Comparison of ENCODE assay signal across 14 cellular contexts in genomic region chr6:157538163-157538562, GRCh38.
DNase-seq lines count a peak whose midpoint lies in the region; ATAC-seq and TF ChIP-seq lines count a peak whose summit lies in the region.
"Had no signal": no experiment of that assay in that cellular context is flagged by ENCODE, and none has a peak within 500 bp of the region (broad histone marks: within the 10 kb centered on the region; RNA-seq: fewer than 3 reads in every experiment).

No MANE protein-coding gene starts in this region.

- H3K9ac ChIP-seq in skeletal muscle tissue (ENCODE audit: low read depth in 1 of 3, low read length in 3 of 3) = no peak overlapping the region
- no peak overlapping the region for H3K9ac ChIP-seq in SK-N-SH

- H3K4me3 ChIP-seq in skeletal muscle tissue (ENCODE audit: low read length in 3 of 3) (no peak overlapping the region), SK-N-SH (ENCODE audit: low read depth in 2 of 2, low read length in 1 of 2) (no peak overlapping the region)
- H3K4me3 ChIP-seq: right atrium auricular region, SJCRH30 had no signal

- H3K4me1 Mint-ChIP-seq in activated B cell treated with CpG ODN at 0.5 μM for 24 hours = peaks cover 78% of the 10 kb centered on the region

- WGBS in SK-N-SH (ENCODE audit: low lambda C conversion rate) = 84% methylated on average over 5 of the region's 5 CpGs

- intact Hi-C loops in activated B cell treated with CpG ODN at 0.5 μM for 24 hours (cut with micrococcal nuclease) = loop anchor here (2.0 kb wide), 3 partner anchors 15 to 77 kb away; no protein-coding TSS in a partner anchor

- CTCF ChIA-PET in activated B cell treated with CpG ODN at 0.5 μM for 24 hours (lab: Charles Lee) (interaction anchor here (1.6 kb wide), 1 partner anchor 128 kb away, joined by 3 read pairs; no protein-coding TSS in a partner anchor), SK-N-SH (lab: Yijun Ruan, JAX) (interaction anchor here (1.1 to 1.2 kb wide), 2 partner anchors 63 to 223 kb away, joined by 3 to 4 read pairs; no protein-coding TSS in a partner anchor)

- no peaks in the 10 kb centered on the region for H3K9me3 Mint-ChIP-seq in activated B cell treated with CpG ODN at 0.5 μM for 24 hours

- TF ChIP-seq CTCF in activated B cell treated with CpG ODN at 0.5 μM for 24 hours (IDR thresholded peaks at IDR 0.05) = no peak
- TF ChIP-seq CTCF in SK-N-SH (IDR thresholded peaks at IDR 0.05) = no peak

- ATAC-seq in GM18517 (IDR thresholded peaks at IDR 0.05; ENCODE audit: unreplicated experiment) = peak; percentile 38
- peak; percentile 40 for ATAC-seq in HG02759 (IDR thresholded peaks at IDR 0.05; ENCODE audit: unreplicated experiment)
- peak; percentile 75 for ATAC-seq in activated B cell treated with CpG ODN at 0.5 μM for 24 hours (ENCODE audit: low read depth)

- H3F3A ChIP-seq in SK-N-SH (replicated peaks; ENCODE audit: insufficient read depth) = peaks cover 15% of the 10 kb centered on the region

- H3K9me3 ChIP-seq in skeletal muscle tissue (ENCODE audit: control insufficient read depth in 3 of 3, low read length in 3 of 3) = no peaks in the 10 kb centered on the region
- H3K9me3 ChIP-seq in SK-N-SH = no peaks in the 10 kb centered on the region
- H3K9me3 ChIP-seq: right atrium auricular region, SJCRH30 had no signal

- H3K4me1 ChIP-seq in skeletal muscle tissue (ENCODE audit: control insufficient read depth in 3 of 3, insufficient read depth in 3 of 3, low read length in 3 of 3) = peaks cover 45 to 73% (median 52%) of the 10 kb centered on the region in 3 donors
- H3K4me1 ChIP-seq in SK-N-SH (ENCODE audit: control insufficient read depth in 1 of 2, insufficient read depth in 2 of 2, low read depth in 1 of 2, low read length in 1 of 2) = peaks cover 12 to 15% of the 10 kb centered on the region in 2 experiments; a peak in 2 of 4 replicates
- H3K4me1 ChIP-seq: SJCRH30 had no signal

- H3K9me2 ChIP-seq in SK-N-SH = no peaks in the 10 kb centered on the region

- H3K36me3 Mint-ChIP-seq in activated B cell treated with CpG ODN at 0.5 μM for 24 hours (ENCODE audit: low read depth) = peaks cover 6% of the 10 kb centered on the region

- no peaks in the 10 kb centered on the region for H4K20me1 ChIP-seq in SK-N-SH (ENCODE audit: insufficient read depth)

- POLR2A ChIA-PET in activated B cell treated with CpG ODN at 0.5 μM for 24 hours (lab: Charles Lee) = interaction anchor here (0.8 to 3.0 kb wide), 7 partner anchors 9 to 77 kb away, joined by 3 to 14 read pairs (median 9); no protein-coding TSS in a partner anchor
- POLR2A ChIA-PET in SK-N-SH (lab: Yijun Ruan, JAX) = no interaction called here

- H3K36me3 ChIP-seq in skeletal muscle tissue (ENCODE audit: control insufficient read depth in 3 of 3, insufficient read depth in 3 of 3, low read length in 3 of 3) (no peaks in the 10 kb centered on the region), SK-N-SH (replicated peaks in 1 of 2; ENCODE audit: control insufficient read depth in 1 of 2, insufficient read depth in 2 of 2, low read length in 1 of 2) (no peaks in the 10 kb centered on the region)
- H3K36me3 ChIP-seq: right atrium auricular region, SJCRH30 had no signal

- no peak for TF ChIP-seq RAD21 in SK-N-SH (IDR thresholded peaks at IDR 0.05; ENCODE audit: low read length)

- H3K79me2 ChIP-seq in SK-N-SH (ENCODE audit: insufficient read depth) = no peaks in the 10 kb centered on the region

- H3K27ac Mint-ChIP-seq in activated B cell treated with CpG ODN at 0.5 μM for 24 hours = peak overlapping the region; percentile 78

- no peak overlapping the region for H3K4me2 ChIP-seq in SK-N-SH

- H3K27me3 Mint-ChIP-seq in activated B cell treated with CpG ODN at 0.5 μM for 24 hours = no peaks in the 10 kb centered on the region

- peak overlapping the region; percentile 7 for H3K27ac ChIP-seq in skeletal muscle tissue (ENCODE audit: low read depth, low read length)
- H3K27ac ChIP-seq in SK-N-SH (ENCODE audit: low read depth in 2 of 2, low read length in 1 of 2) = no peak overlapping the region
- H3K27ac ChIP-seq: epithelial cell of prostate, right atrium auricular region, SJCRH30 had no signal

- peak overlapping the region; percentile 59 for H3K4me3 Mint-ChIP-seq in activated B cell treated with CpG ODN at 0.5 μM for 24 hours

- H2AFZ ChIP-seq in SK-N-SH (ENCODE audit: low read depth) = no peak overlapping the region

- H3K27me3 ChIP-seq in skeletal muscle tissue (ENCODE audit: control insufficient read depth in 3 of 3, insufficient read depth in 3 of 3, low read length in 3 of 3) (no peaks in the 10 kb centered on the region), SK-N-SH (ENCODE audit: insufficient read depth) (no peaks in the 10 kb centered on the region)
- H3K27me3 ChIP-seq: right atrium auricular region, SJCRH30 had no signal

- no peak for TF ChIP-seq EP300 in SK-N-SH (IDR thresholded peaks at IDR 0.05; ENCODE audit: borderline replicate concordance in 1 of 2, low read depth in 1 of 2, low read length in 1 of 2)

- DNase-seq in activated B cell treated with CpG ODN at 0.5 μM for 24 hours = no peak
- no peak for DNase-seq in AG20443 (ENCODE audit: low spot score)
- no peak for DNase-seq in SK-N-SH
- DNase-seq in NCI-H128 (lab: John Stamatoyannopoulos, UW; ENCODE audit: unreplicated experiment) = no peak
- DNase-seq: activated CD4-positive, alpha-beta T cell treated with anti-CD3 and anti-CD28 coated beads for 1 hour; activated gamma-delta T cell; NCI-H1092; NCI-H524 treated with DMSO at 0.1 percent for 48 hours; SJCRH30 had no signal

TF ChIP-seq in SK-N-SH, 30 proteins besides CTCF, POLR2A, EP300 and RAD21:
- TF ChIP-seq TCF12 (IDR thresholded peaks at IDR 0.05) (no peak), TEAD4 (IDR thresholded peaks at IDR 0.05; ENCODE audit: borderline replicate concordance, insufficient read depth) (no peak), MAX (IDR thresholded peaks at IDR 0.05; ENCODE audit: low read depth) (no peak), SIN3A (IDR thresholded peaks at IDR 0.05; ENCODE audit: borderline replicate concordance, low read depth, low read length) (no peak), TAF1 (IDR thresholded peaks at IDR 0.05; ENCODE audit: borderline replicate concordance, low read depth, low read length) (no peak), ZBTB33 (IDR thresholded peaks at IDR 0.05; ENCODE audit: borderline replicate concordance, low read depth) (no peak), GABPA (IDR thresholded peaks at IDR 0.05; ENCODE audit: low read depth) (no peak), REST (IDR thresholded peaks at IDR 0.05; ENCODE audit: low read depth, low read length) (no peak), IRF3 (IDR thresholded peaks at IDR 0.05; ENCODE audit: low read depth, low read length) (no peak), EZH2phosphoT487 (IDR thresholded peaks at IDR 0.05; ENCODE audit: borderline replicate concordance, low read depth) (no peak), FOXJ3 (CRISPR knock-in tag; IDR thresholded peaks at IDR 0.05) (no peak), FOSL2 (IDR thresholded peaks at IDR 0.05; ENCODE audit: borderline replicate concordance, low read depth) (no peak)
